In the genomic region with DNA sequence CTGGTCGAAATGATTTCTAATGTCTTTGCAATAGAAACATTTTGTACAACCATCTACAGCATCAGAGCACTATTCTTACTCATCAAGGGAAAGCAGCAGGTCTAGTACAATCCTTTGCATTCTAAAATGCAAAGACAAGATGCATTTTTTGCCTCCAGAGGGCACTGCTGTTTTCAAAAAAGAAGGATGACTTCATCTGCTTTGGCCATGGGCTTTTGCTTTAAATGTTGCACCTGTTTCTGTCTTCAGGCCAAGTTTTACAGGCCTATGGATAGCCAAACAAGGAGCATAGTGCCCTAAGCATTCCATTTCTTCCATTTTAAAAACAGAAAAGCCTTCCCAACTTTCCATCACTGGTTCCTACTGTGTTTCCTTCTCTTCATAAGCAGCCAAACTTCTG, we compare ENCODE assay signal across 8 cellular contexts. TPM values are rescaled to one million over a fixed set of nuclear protein-coding genes. Genes with fewer than 3 reads are reported as not detected.
DNase-seq lines count a peak whose midpoint lies in the region; ATAC-seq, FAIRE-seq and TF ChIP-seq lines count a peak whose summit lies in the region.

No MANE protein-coding gene starts in this region.

- DNase-seq in SJCRH30: peak; percentile 61 to 86
- no peak for DNase-seq in activated naive CD8-positive, alpha-beta T cell treated with anti-CD3 and anti-CD28 coated beads, Interleukin-2, amount 10 ng/mL, durations not matched to agents 7 days and 5 days
- DNase-seq in stimulated activated CD4-positive, alpha-beta T cell treated with anti-CD3 and anti-CD28 coated beads, Interleukin-2, amount 100 ng/mL, for 48 hours: peak; percentile 50 to 61

- peak overlapping the region; percentile 69 for H3K27ac Mint-ChIP-seq in activated naive CD8-positive, alpha-beta T cell treated with anti-CD3 and anti-CD28 coated beads, Interleukin-2, amount 10 ng/mL, durations not matched to agents 7 days and 5 days

- H3K36me3 ChIP-seq in SJCRH30: no peaks in the 10 kb centered on the region; the same call in 1 of the 2 replicates

- ATAC-seq in activated naive CD8-positive, alpha-beta T cell treated with anti-CD3 and anti-CD28 coated beads, Interleukin-2, amount 10 ng/mL, durations not matched to agents 7 days and 5 days (ENCODE audit: low read depth): peak; percentile 17
- ATAC-seq in GM19455 (IDR thresholded peaks at IDR 0.05; ENCODE audit: unreplicated experiment): no peak

- no peaks in the 10 kb centered on the region for H3K9me3 ChIP-seq in SJCRH30 (replicated peaks)

- no peaks in the 10 kb centered on the region for H3K27me3 ChIP-seq in SJCRH30

- POLR2A ChIA-PET in activated naive CD8-positive, alpha-beta T cell treated with anti-CD3 and anti-CD28 coated beads, Interleukin-2, amount 10 ng/mL, durations not matched to agents 7 days and 5 days (lab: Charles Lee): interaction anchor here (0.7 to 5.8 kb wide), 3 partner anchors 12 to 119 kb away, joined by 3 to 160 read pairs (median 4); a partner anchor contains a TSS

- peaks cover 14% of the 10 kb centered on the region for H3K4me1 ChIP-seq in SJCRH30

- H3K9me3 Mint-ChIP-seq in activated naive CD8-positive, alpha-beta T cell treated with anti-CD3 and anti-CD28 coated beads, Interleukin-2, amount 10 ng/mL, durations not matched to agents 7 days and 5 days: no peaks in the 10 kb centered on the region

- H3K4me3 Mint-ChIP-seq in activated naive CD8-positive, alpha-beta T cell treated with anti-CD3 and anti-CD28 coated beads, Interleukin-2, amount 10 ng/mL, durations not matched to agents 7 days and 5 days: peak overlapping the region; percentile 71

- peaks cover 26% of the 10 kb centered on the region for H3K4me1 Mint-ChIP-seq in activated naive CD8-positive, alpha-beta T cell treated with anti-CD3 and anti-CD28 coated beads, Interleukin-2, amount 10 ng/mL, durations not matched to agents 7 days and 5 days

- peak; percentile 89 for FAIRE-seq in G401.6 (lab: Jason Lieb, UNC)
- peak; percentile 95 for FAIRE-seq in islet of Langerhans (lab: Jason Lieb, UNC)

- no peaks in the 10 kb centered on the region for H3K27me3 Mint-ChIP-seq in activated naive CD8-positive, alpha-beta T cell treated with anti-CD3 and anti-CD28 coated beads, Interleukin-2, amount 10 ng/mL, durations not matched to agents 7 days and 5 days

- no peak overlapping the region for H3K4me3 ChIP-seq in SJCRH30

- H3K27ac ChIP-seq in 22Rv1: peak overlapping the region; percentile 56
- no peak overlapping the region for H3K27ac ChIP-seq in SJCRH30

- H3K36me3 Mint-ChIP-seq in activated naive CD8-positive, alpha-beta T cell treated with anti-CD3 and anti-CD28 coated beads, Interleukin-2, amount 10 ng/mL, durations not matched to agents 7 days and 5 days: peaks cover 55% of the 10 kb centered on the region

- peak; percentile 77 for TF ChIP-seq CTCF in 22Rv1 (IDR thresholded peaks at IDR 0.05)
- peak; percentile 71 for TF ChIP-seq CTCF in LNCAP (IDR thresholded peaks at IDR 0.05)

RNA-seq across cellular contexts. Expression of a gene that starts 3.4 kb away (rescaled TPM):
- 12.1 and 14.1 TPM in 2 replicates for total RNA-seq in SJCRH30 (2014; rRNA removed; shearing (Covaris generic))
- 100 to 1,000 TPM; 107 to 114 TPM for total RNA-seq in activated naive CD8-positive, alpha-beta T cell treated with anti-CD3 and anti-CD28 coated beads, Interleukin-2, amount 10 ng/mL, durations not matched to agents 7 days and 5 days

RNA-seq across cellular contexts. Expression of a gene that starts 3.5 kb away (rescaled TPM):
- total RNA-seq in SJCRH30 (2014; rRNA removed; shearing (Covaris generic)): 12.7 and 13.1 TPM in 2 replicates
- total RNA-seq in activated naive CD8-positive, alpha-beta T cell treated with anti-CD3 and anti-CD28 coated beads, Interleukin-2, amount 10 ng/mL, durations not matched to agents 7 days and 5 days: 100 to 1,000 TPM; 116 to 117 TPM

RNA-seq across cellular contexts. Expression of a gene that starts 16.8 kb away (rescaled TPM):
- 0.08 and 0.28 TPM in 2 replicates for total RNA-seq in SJCRH30 (2014; rRNA removed; shearing (Covaris generic))
- total RNA-seq in activated naive CD8-positive, alpha-beta T cell treated with anti-CD3 and anti-CD28 coated beads, Interleukin-2, amount 10 ng/mL, durations not matched to agents 7 days and 5 days: 10 to 100 TPM; 49.1 to 52.8 TPM

RNA-seq across cellular contexts. Expression of a gene that starts 45.9 kb away (rescaled TPM):
- 40.7 and 43.6 TPM in 2 replicates for total RNA-seq in SJCRH30 (2014; rRNA removed; shearing (Covaris generic))
- 10 to 100 TPM; 53.8 to 60.6 TPM for total RNA-seq in activated naive CD8-positive, alpha-beta T cell treated with anti-CD3 and anti-CD28 coated beads, Interleukin-2, amount 10 ng/mL, durations not matched to agents 7 days and 5 days

Comparison
In these comparisons a context has a peak if more than half of its experiments do, and no peak if none do; other contexts are left out.
1. RNA of a gene that starts 16.8 kb away (total RNA-seq): 49.1 to 52.8 TPM in activated naive CD8-positive, alpha-beta T cell treated with anti-CD3 and anti-CD28 coated beads, Interleukin-2, amount 10 ng/mL, durations not matched to agents 7 days and 5 days; 0.08 to 0.28 TPM in SJCRH30; every median in the first group is over 10 times any median in the second.